24 cellular contexts compared by ENCODE assay signal in the genomic region with DNA sequence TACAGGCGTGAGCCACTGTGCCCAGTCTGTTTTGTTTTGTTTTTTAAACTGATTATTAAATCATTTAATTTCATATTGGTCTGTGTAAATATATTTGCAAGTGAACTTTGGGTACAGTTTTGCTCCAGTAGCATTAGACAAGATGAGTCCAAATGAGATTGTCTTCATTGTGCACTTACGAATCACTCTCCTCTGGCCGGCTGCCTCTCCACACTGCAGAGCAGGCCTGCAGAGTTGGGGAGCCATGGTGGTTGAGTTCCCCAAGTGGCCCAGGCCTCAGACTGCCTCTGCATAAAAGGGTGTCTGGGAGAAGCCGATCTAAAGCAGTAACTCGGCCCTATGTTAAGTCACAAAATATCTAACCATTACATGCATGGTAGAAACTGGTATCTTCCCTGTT.
A peak's percentile ranks its signal among the peaks of the same experiment; 100 is the strongest.
DNase-seq lines count a peak whose midpoint lies in the region; ATAC-seq and TF ChIP-seq lines count a peak whose summit lies in the region.
"Had no signal": no experiment of that assay in that cellular context is flagged by ENCODE, and none has a peak within 500 bp of the region (broad histone marks: within the 10 kb centered on the region; RNA-seq: fewer than 3 reads in every experiment).

No MANE protein-coding gene starts in this region.

- peaks cover 41% of the 10 kb centered on the region for H3K36me3 ChIP-seq in adipocyte (ENCODE audit: control insufficient read depth, insufficient read depth, low read length, severe bottlenecking)
- H3K36me3 ChIP-seq in osteoblast (ENCODE audit: insufficient read depth, low read length) = peaks cover 10% of the 10 kb centered on the region

- H3K9me3 ChIP-seq in adipocyte (ENCODE audit: control insufficient read depth, low read length) = no peaks in the 10 kb centered on the region
- H3K9me3 ChIP-seq in osteoblast (ENCODE audit: low read depth, low read length) = no peaks in the 10 kb centered on the region
- H3K9me3 ChIP-seq: SJSA1 had no signal

- H3K4me2 ChIP-seq in osteoblast (ENCODE audit: insufficient read depth, low read length) = no peak overlapping the region

- TF ChIP-seq CTCF in osteoblast (IDR thresholded peaks at IDR 0.05; ENCODE audit: extremely low read depth, low read depth, low read length) = no peak

- peak; percentile 26 for DNase-seq in activated CD8-positive, alpha-beta memory T cell treated with anti-CD3 and anti-CD28 coated beads for 24 hours
- DNase-seq in activated CD8-positive, alpha-beta memory T cell treated with anti-CD3 and anti-CD28 coated beads, Interleukin-2, amount 50 U/mL, for 4 hours = no peak
- DNase-seq in adipocyte (ENCODE audit: low read depth) = no peak
- DNase-seq in osteoblast (ENCODE audit: insufficient read length, low spot score, missing footprints) = peak; percentile 81
- DNase-seq in activated CD4-positive, alpha-beta T cell treated with anti-CD3 and anti-CD28 coated beads for 48 hours = no peak
- no peak for DNase-seq in SIG-M5 treated with dmso at 0.1 percent for 504 hours (lab: John Stamatoyannopoulos, UW; ENCODE audit: unreplicated experiment)
- no peak for DNase-seq in NCI-H1417 (lab: John Stamatoyannopoulos, UW)
- DNase-seq: ACHN; GF-D8; H9; MV-4-11; NCI-H1105 treated with DMSO at 0.1 percent for 48 hours; NCI-H1694; NCI-H2081; NCI-H2171; NCI-H345; NCI-H524; NCI-H774; NK-92 treated with Interleukin-12 subunit alpha and Interleukin-12 subunit beta, amount 100 ng/mL, for 24 hours had no signal

- no peak overlapping the region for H3K27ac ChIP-seq in osteoblast (ENCODE audit: low read depth, low read length)
- H3K27ac ChIP-seq: 22Rv1, C4-2B, SJSA1 had no signal

- peak overlapping the region; percentile 31 for H3K9ac ChIP-seq in adipocyte (ENCODE audit: low read length)

- H3K4me1 ChIP-seq in adipocyte (ENCODE audit: control insufficient read depth, insufficient read depth, low read length) (peaks cover 40% of the 10 kb centered on the region), osteoblast (ENCODE audit: insufficient read depth, low read length) (peaks cover 3% of the 10 kb centered on the region)

- H4K20me1 ChIP-seq in osteoblast (ENCODE audit: insufficient read depth, low read length) = peaks cover 5% of the 10 kb centered on the region

- H3K4me3 ChIP-seq in adipocyte (ENCODE audit: low read length) = no peak overlapping the region
- H3K4me3 ChIP-seq in osteoblast (ENCODE audit: insufficient read depth, low read length) = no peak overlapping the region
- H3K4me3 ChIP-seq: SJSA1 had no signal

- H2AFZ ChIP-seq in osteoblast (ENCODE audit: low read length) = no peak overlapping the region

- H3K27me3 ChIP-seq in adipocyte (replicated peaks; ENCODE audit: control insufficient read depth, insufficient read depth, low read length) (no peaks in the 10 kb centered on the region), osteoblast (ENCODE audit: insufficient read depth, low read length) (no peaks in the 10 kb centered on the region)
- H3K27me3 ChIP-seq: SJSA1 had no signal

- H3K79me2 ChIP-seq in osteoblast (ENCODE audit: insufficient read depth, low read length) = no peaks in the 10 kb centered on the region

- ATAC-seq in HG02588 (IDR thresholded peaks at IDR 0.05; ENCODE audit: unreplicated experiment) = no peak
- ATAC-seq: Panc1 had no signal

Comparison
In these comparisons a context has a peak if more than half of its experiments do, and no peak if none do; other contexts are left out.
1. DNase-seq: peak in activated CD8-positive, alpha-beta memory T cell treated with anti-CD3 and anti-CD28 coated beads for 24 hours (single experiment) and osteoblast (single experiment); none in activated CD8-positive, alpha-beta memory T cell treated with anti-CD3 and anti-CD28 coated beads, Interleukin-2, amount 50 U/mL, for 4 hours (single experiment), adipocyte (single experiment), activated CD4-positive, alpha-beta T cell treated with anti-CD3 and anti-CD28 coated beads for 48 hours (single experiment), SIG-M5 treated with dmso at 0.1 percent for 504 hours (single experiment) and NCI-H1417 (0 of 3).